In genomic region chr2:36438454-36438977, GRCh38 we compare ENCODE assay signal across 10 cellular contexts.
A peak's percentile ranks its signal among the peaks of the same experiment; 100 is the strongest.
DNase-seq lines count a peak whose midpoint lies in the region; ATAC-seq and TF ChIP-seq lines count a peak whose summit lies in the region.
"Had no signal": no experiment of that assay in that cellular context is flagged by ENCODE, and none has a peak within 500 bp of the region (broad histone marks: within the 10 kb centered on the region; RNA-seq: fewer than 3 reads in every experiment).

No MANE protein-coding gene starts in this region.

- peaks cover 67% of the 10 kb centered on the region for H3K79me2 ChIP-seq in osteoblast (ENCODE audit: insufficient read depth, low read length)

- H3K4me3 ChIP-seq in BJ (ENCODE audit: low read depth, low read length) (no peak overlapping the region), Panc1 (ENCODE audit: low read depth in 2 of 2, low read length in 2 of 2) (no peak overlapping the region), osteoblast (ENCODE audit: insufficient read depth, low read length) (no peak overlapping the region)

- TF ChIP-seq CTCF in BJ (IDR thresholded peaks at IDR 0.05; ENCODE audit: insufficient read depth, low read depth, low read length), result no peak
- TF ChIP-seq CTCF in Panc1 (IDR thresholded peaks at IDR 0.05), result no peak
- no peak for TF ChIP-seq CTCF in osteoblast (IDR thresholded peaks at IDR 0.05; ENCODE audit: extremely low read depth, low read depth, low read length)

- ATAC-seq in Panc1, result peak; percentile 81
- peak; percentile 82 for ATAC-seq in esophagus mucosa
- no peak for ATAC-seq in GM18511 (IDR thresholded peaks at IDR 0.05; ENCODE audit: unreplicated experiment)
- ATAC-seq in GM21529 (IDR thresholded peaks at IDR 0.05; ENCODE audit: unreplicated experiment), result no peak

- intact Hi-C loops in Panc1 (cut with micrococcal nuclease; ENCODE audit: unreplicated experiment), result no loop called here

- peak; percentile 93 for DNase-seq in BJ (ENCODE audit: low read depth)
- peak; percentile 94 for DNase-seq in Panc1 (ENCODE audit: low read depth, low spot score)
- peak; percentile 89 for DNase-seq in osteoblast (ENCODE audit: insufficient read length, low spot score, missing footprints)
- no peak for DNase-seq in DMS79 treated with DMSO at 0.1 percent for 48 hours (lab: John Stamatoyannopoulos, UW)
- DNase-seq in cerebellum (ENCODE audit: low spot score), result no peak
- DNase-seq: cortex of kidney, SIG-M5 had no signal

- peaks cover 12% of the 10 kb centered on the region for H3K36me3 ChIP-seq in BJ (ENCODE audit: control insufficient read depth, insufficient read depth, low read length)
- peaks cover 24% of the 10 kb centered on the region for H3K36me3 ChIP-seq in Panc1 (ENCODE audit: control insufficient read depth, insufficient read depth, low read length)
- peaks cover 38% of the 10 kb centered on the region for H3K36me3 ChIP-seq in osteoblast (ENCODE audit: insufficient read depth, low read length)

- POLR2A ChIA-PET in BJ (lab: Charles Lee), result interaction anchor here (0.6 to 0.9 kb wide), 2 partner anchors 11 to 46 kb away, joined by 3 to 4 read pairs; no protein-coding TSS in a partner anchor
- POLR2A ChIA-PET in Panc1 (lab: Charles Lee), result no interaction called here

- in situ Hi-C loops in Panc1 (cut with HindIII; ENCODE audit: low pct_unique_long_range_greater_than_20kb, low sequenced_read_pairs), result no loop called here

- H3K9me3 ChIP-seq in Panc1 (ENCODE audit: control insufficient read depth, insufficient read depth, low read depth, low read length) (no peaks in the 10 kb centered on the region), osteoblast (ENCODE audit: low read depth, low read length) (no peaks in the 10 kb centered on the region)

- H3K4me1 ChIP-seq in Panc1 (ENCODE audit: control insufficient read depth, insufficient read depth, low read length) (peaks cover 66% of the 10 kb centered on the region), osteoblast (ENCODE audit: insufficient read depth, low read length) (peaks cover 70% of the 10 kb centered on the region)

- peak overlapping the region; percentile 21 for H3K4me2 ChIP-seq in osteoblast (ENCODE audit: insufficient read depth, low read length)

- H4K20me1 ChIP-seq in osteoblast (ENCODE audit: insufficient read depth, low read length), result peaks cover 3% of the 10 kb centered on the region

- H2AFZ ChIP-seq in osteoblast (ENCODE audit: low read length), result no peak overlapping the region

- H3K27ac ChIP-seq in Panc1 (ENCODE audit: low read length) (peak overlapping the region; percentile 73), osteoblast (ENCODE audit: low read depth, low read length) (peak overlapping the region; percentile 87)

- no TSS peak for BruUV-seq in Panc1 (replicated peaks; lab: Mats Ljungman, UMichigan)

- CTCF ChIA-PET in BJ (lab: Yijun Ruan, JAX), result interaction anchor here (1.0 kb wide), 2 partner anchors 11 to 86 kb away, joined by 4 to 6 read pairs; no protein-coding TSS in a partner anchor
- CTCF ChIA-PET in Panc1 (lab: Charles Lee), result no interaction called here

- no peaks in the 10 kb centered on the region for H3K27me3 ChIP-seq in BJ (ENCODE audit: control insufficient read depth, insufficient read depth, low read length)
- H3K27me3 ChIP-seq in Panc1 (ENCODE audit: control insufficient read depth, insufficient read depth, low read length), result no peaks in the 10 kb centered on the region
- H3K27me3 ChIP-seq in osteoblast (ENCODE audit: insufficient read depth, low read length), result no peaks in the 10 kb centered on the region

Comparison
In these comparisons a context has a peak if more than half of its experiments do, and no peak if none do; other contexts are left out.
1. DNase-seq: peak in BJ (single experiment), Panc1 (single experiment) and osteoblast (single experiment); none in DMS79 treated with DMSO at 0.1 percent for 48 hours (single experiment) and cerebellum (single experiment).
2. ATAC-seq: peak in Panc1 (single experiment) and esophagus mucosa (single experiment); none in GM18511 (single experiment) and GM21529 (single experiment).